Comparison of ENCODE assay signal across 7 cellular contexts in genomic region chr19:37076524-37076923, GRCh38. TPM values are rescaled to one million over a fixed set of nuclear protein-coding genes. Genes with fewer than 3 reads are reported as not detected.
DNase-seq lines count a peak whose midpoint lies in the region; ATAC-seq and TF ChIP-seq lines count a peak whose summit lies in the region.
"Not testable (repeated sequence)": the region's sequence is repeated elsewhere in the genome, so short reads cannot be mapped to it uniquely, and the experiment has no call there.

No MANE protein-coding gene starts in this region.

- not testable (repeated sequence) for H3K4me3 ChIP-seq in GM23338

- not testable (repeated sequence) for H3K27ac ChIP-seq in GM23338 (ENCODE audit: low read depth)

- H3K4me1 ChIP-seq in GM23338 (ENCODE audit: insufficient read depth): not testable (repeated sequence)

- H3K9me2 ChIP-seq in GM23338 (ENCODE audit: insufficient read depth): not testable (repeated sequence)

- not testable (repeated sequence) for H4K20me1 ChIP-seq in GM23338 (replicated peaks; ENCODE audit: insufficient read depth)

- not testable (repeated sequence) for H3F3A ChIP-seq in GM23338 (replicated peaks; ENCODE audit: low read depth)

- not testable (repeated sequence) for ATAC-seq in GM23338; activated CD8-positive, alpha-beta memory T cell treated with anti-CD3 and anti-CD28 coated beads, Interleukin-2, amount 10 ng/mL, durations not matched to agents 7 days and 5 days; natural killer cell treated with Interleukin-12 subunit alpha and Interleukin-12 subunit beta and Interleukin-15 and Interleukin-18, amount 100 ng/mL, for 72 hours

- not testable (repeated sequence) for H3K36me3 ChIP-seq in GM23338 (ENCODE audit: insufficient read depth)

- not testable (repeated sequence) for H3K27ac Mint-ChIP-seq in GM23338; T-helper 2 cell treated with Interferon-gamma antibody and Interleukin-4, amounts not matched to agents 5 μg/mL and 100 μg/mL, for 36 hours; activated CD8-positive, alpha-beta memory T cell treated with anti-CD3 and anti-CD28 coated beads, Interleukin-2, amount 10 ng/mL, durations not matched to agents 7 days and 5 days; activated naive CD4-positive, alpha-beta T cell treated with anti-CD3 and anti-CD28 coated beads, Interleukin-2, amount 10 ng/mL, durations not matched to agents 7 days and 5 days; natural killer cell treated with Interleukin-12 subunit alpha and Interleukin-12 subunit beta and Interleukin-15 and Interleukin-18, amount 100 ng/mL, for 72 hours; progenitor cell of endocrine pancreas
- peak overlapping the region in 3 of 5 experiments; percentile 73 to 99 (median 99) for H3K27ac Mint-ChIP-seq in brain

- CTCF ChIA-PET in activated CD8-positive, alpha-beta memory T cell treated with anti-CD3 and anti-CD28 coated beads, Interleukin-2, amount 10 ng/mL, durations not matched to agents 7 days and 5 days (lab: Charles Lee); activated naive CD4-positive, alpha-beta T cell treated with anti-CD3 and anti-CD28 coated beads, Interleukin-2, amount 10 ng/mL, durations not matched to agents 7 days and 5 days (lab: Charles Lee): not testable (repeated sequence)

- H3K4me3 Mint-ChIP-seq in GM23338 (0 out of 3 replicates have a peak overlapping the region, but pooled peaks have one; percentile 96), brain (peak overlapping the region; percentile 95 to 100 (median 97)), progenitor cell of endocrine pancreas (ENCODE audit: low read depth) (peak overlapping the region; percentile 97)
- H3K4me3 Mint-ChIP-seq in T-helper 2 cell treated with Interferon-gamma antibody and Interleukin-4, amounts not matched to agents 5 μg/mL and 100 μg/mL, for 36 hours: peak overlapping the region; percentile 45
- peak overlapping the region; percentile 12 for H3K4me3 Mint-ChIP-seq in activated CD8-positive, alpha-beta memory T cell treated with anti-CD3 and anti-CD28 coated beads, Interleukin-2, amount 10 ng/mL, durations not matched to agents 7 days and 5 days
- H3K4me3 Mint-ChIP-seq in activated naive CD4-positive, alpha-beta T cell treated with anti-CD3 and anti-CD28 coated beads, Interleukin-2, amount 10 ng/mL, durations not matched to agents 7 days and 5 days: peak overlapping the region; percentile 0
- peak overlapping the region; percentile 14 for H3K4me3 Mint-ChIP-seq in natural killer cell treated with Interleukin-12 subunit alpha and Interleukin-12 subunit beta and Interleukin-15 and Interleukin-18, amount 100 ng/mL, for 72 hours

- H3K79me2 ChIP-seq in GM23338 (replicated peaks; ENCODE audit: insufficient read depth): peaks cover 31% of the 10 kb centered on the region

- DNase-seq in GM23338 (ENCODE audit: low spot score); T-helper 2 cell treated with Interferon-gamma antibody and Interleukin-4, amounts not matched to agents 5 μg/mL and 100 μg/mL, for 36 hours (ENCODE audit: low spot score); activated CD8-positive, alpha-beta memory T cell treated with anti-CD3 and anti-CD28 coated beads, Interleukin-2, amount 10 ng/mL, durations not matched to agents 7 days and 5 days; activated naive CD4-positive, alpha-beta T cell treated with anti-CD3 and anti-CD28 coated beads, Interleukin-2, amount 10 ng/mL, durations not matched to agents 7 days and 5 days; natural killer cell treated with Interleukin-12 subunit alpha and Interleukin-12 subunit beta and Interleukin-15 and Interleukin-18, amount 100 ng/mL, for 72 hours (ENCODE audit: low spot score); progenitor cell of endocrine pancreas (ENCODE audit: low spot score, unreplicated experiment): not testable (repeated sequence)

- H3K27me3 ChIP-seq in GM23338 (ENCODE audit: insufficient read depth): not testable (repeated sequence)

- not testable (repeated sequence) for H3K4me2 ChIP-seq in GM23338

- TF ChIP-seq CTCF in GM23338 (conservative IDR thresholded peaks at IDR 0.05; ENCODE audit: low read depth in 2 of 2); brain (conservative IDR thresholded peaks at IDR 0.05); progenitor cell of endocrine pancreas (IDR thresholded peaks at IDR 0.05; ENCODE audit: unreplicated experiment): not testable (repeated sequence)

- not testable (repeated sequence) for H2AFZ ChIP-seq in GM23338

- H3K36me3 Mint-ChIP-seq in GM23338 (ENCODE audit: low read depth) (peaks cover 13% of the 10 kb centered on the region), brain (peaks cover 81% of the 10 kb centered on the region), progenitor cell of endocrine pancreas (ENCODE audit: insufficient read depth) (peaks cover 14% of the 10 kb centered on the region)
- H3K36me3 Mint-ChIP-seq in T-helper 2 cell treated with Interferon-gamma antibody and Interleukin-4, amounts not matched to agents 5 μg/mL and 100 μg/mL, for 36 hours (ENCODE audit: low read depth): peaks cover 22% of the 10 kb centered on the region
- H3K36me3 Mint-ChIP-seq in activated CD8-positive, alpha-beta memory T cell treated with anti-CD3 and anti-CD28 coated beads, Interleukin-2, amount 10 ng/mL, durations not matched to agents 7 days and 5 days: peaks cover 32% of the 10 kb centered on the region
- H3K36me3 Mint-ChIP-seq in activated naive CD4-positive, alpha-beta T cell treated with anti-CD3 and anti-CD28 coated beads, Interleukin-2, amount 10 ng/mL, durations not matched to agents 7 days and 5 days: peaks cover 33% of the 10 kb centered on the region
- H3K36me3 Mint-ChIP-seq in natural killer cell treated with Interleukin-12 subunit alpha and Interleukin-12 subunit beta and Interleukin-15 and Interleukin-18, amount 100 ng/mL, for 72 hours: peaks cover 30% of the 10 kb centered on the region

- peaks cover 54% of the 10 kb centered on the region for H3K9me3 Mint-ChIP-seq in GM23338
- peaks cover 40% of the 10 kb centered on the region for H3K9me3 Mint-ChIP-seq in T-helper 2 cell treated with Interferon-gamma antibody and Interleukin-4, amounts not matched to agents 5 μg/mL and 100 μg/mL, for 36 hours
- peaks cover 17% of the 10 kb centered on the region for H3K9me3 Mint-ChIP-seq in activated CD8-positive, alpha-beta memory T cell treated with anti-CD3 and anti-CD28 coated beads, Interleukin-2, amount 10 ng/mL, durations not matched to agents 7 days and 5 days (ENCODE audit: low read depth)
- peaks cover 24% of the 10 kb centered on the region for H3K9me3 Mint-ChIP-seq in activated naive CD4-positive, alpha-beta T cell treated with anti-CD3 and anti-CD28 coated beads, Interleukin-2, amount 10 ng/mL, durations not matched to agents 7 days and 5 days
- peaks cover 28 to 66% (median 42%) of the 10 kb centered on the region in 5 experiments for H3K9me3 Mint-ChIP-seq in brain
- H3K9me3 Mint-ChIP-seq in natural killer cell treated with Interleukin-12 subunit alpha and Interleukin-12 subunit beta and Interleukin-15 and Interleukin-18, amount 100 ng/mL, for 72 hours: not testable (repeated sequence)
- peaks cover 27% of the 10 kb centered on the region for H3K9me3 Mint-ChIP-seq in progenitor cell of endocrine pancreas (ENCODE audit: low read depth)

- H3K27me3 Mint-ChIP-seq in GM23338 (ENCODE audit: insufficient read depth, low read depth, poor library complexity); T-helper 2 cell treated with Interferon-gamma antibody and Interleukin-4, amounts not matched to agents 5 μg/mL and 100 μg/mL, for 36 hours (ENCODE audit: low read depth); activated CD8-positive, alpha-beta memory T cell treated with anti-CD3 and anti-CD28 coated beads, Interleukin-2, amount 10 ng/mL, durations not matched to agents 7 days and 5 days; activated naive CD4-positive, alpha-beta T cell treated with anti-CD3 and anti-CD28 coated beads, Interleukin-2, amount 10 ng/mL, durations not matched to agents 7 days and 5 days; natural killer cell treated with Interleukin-12 subunit alpha and Interleukin-12 subunit beta and Interleukin-15 and Interleukin-18, amount 100 ng/mL, for 72 hours; progenitor cell of endocrine pancreas: not testable (repeated sequence)
- H3K27me3 Mint-ChIP-seq in brain: peaks cover 15% of the 10 kb centered on the region

- not testable (repeated sequence) for H3K4me1 Mint-ChIP-seq in GM23338
- H3K4me1 Mint-ChIP-seq in T-helper 2 cell treated with Interferon-gamma antibody and Interleukin-4, amounts not matched to agents 5 μg/mL and 100 μg/mL, for 36 hours (ENCODE audit: low read depth): peaks cover 12% of the 10 kb centered on the region
- peaks cover 21% of the 10 kb centered on the region for H3K4me1 Mint-ChIP-seq in activated CD8-positive, alpha-beta memory T cell treated with anti-CD3 and anti-CD28 coated beads, Interleukin-2, amount 10 ng/mL, durations not matched to agents 7 days and 5 days
- peaks cover 33% of the 10 kb centered on the region for H3K4me1 Mint-ChIP-seq in activated naive CD4-positive, alpha-beta T cell treated with anti-CD3 and anti-CD28 coated beads, Interleukin-2, amount 10 ng/mL, durations not matched to agents 7 days and 5 days
- H3K4me1 Mint-ChIP-seq in brain (peaks cover 46% of the 10 kb centered on the region), progenitor cell of endocrine pancreas (ENCODE audit: low read depth) (peaks cover 22% of the 10 kb centered on the region)
- peaks cover 19 to 23% of the 10 kb centered on the region in 2 donors for H3K4me1 Mint-ChIP-seq in natural killer cell treated with Interleukin-12 subunit alpha and Interleukin-12 subunit beta and Interleukin-15 and Interleukin-18, amount 100 ng/mL, for 72 hours (ENCODE audit: low read depth in 2 of 2)

RNA-seq across cellular contexts. Expression of gene ZNF420, which starts 1.7 kb away (rescaled TPM):
- total RNA-seq in GM23338 (2014; rRNA removed; shearing (Covaris generic)): 7.0 and 10.0 TPM in 2 replicates
- polyA plus RNA-seq in GM23338 (2016; fragmentation: Nextera tagmentation; extraction: Ambion mirVana) (6.7 and 8.4 TPM in 2 replicates), brain (ENCODE audit: insufficient read depth, low read depth, low replicate concordance) (8.5 TPM)
- total RNA-seq in activated CD8-positive, alpha-beta memory T cell treated with anti-CD3 and anti-CD28 coated beads, Interleukin-2, amount 10 ng/mL, durations not matched to agents 7 days and 5 days: 10 to 100 TPM; 10.4 to 12.2 TPM
- total RNA-seq in natural killer cell treated with Interleukin-12 subunit alpha and Interleukin-12 subunit beta and Interleukin-15 and Interleukin-18, amount 100 ng/mL, for 72 hours: 10 to 100 TPM; 10.6 to 14.5 TPM
- 15.9 and 19.3 TPM in 2 replicates for total RNA-seq in progenitor cell of endocrine pancreas

Comparison
In these comparisons a context has a peak if more than half of its experiments do, and no peak if none do; other contexts are left out.
1. H3K4me3 Mint-ChIP-seq: peak in every context shown above with its lines; median percentile 97 in brain; 97 in progenitor cell of endocrine pancreas; 96 in GM23338; 45 in T-helper 2 cell treated with Interferon-gamma antibody and Interleukin-4, amounts not matched to agents 5 μg/mL and 100 μg/mL, for 36 hours; 14 in natural killer cell treated with Interleukin-12 subunit alpha and Interleukin-12 subunit beta and Interleukin-15 and Interleukin-18, amount 100 ng/mL, for 72 hours; 12 in activated CD8-positive, alpha-beta memory T cell treated with anti-CD3 and anti-CD28 coated beads, Interleukin-2, amount 10 ng/mL, durations not matched to agents 7 days and 5 days; 0 in activated naive CD4-positive, alpha-beta T cell treated with anti-CD3 and anti-CD28 coated beads, Interleukin-2, amount 10 ng/mL, durations not matched to agents 7 days and 5 days.